Comparison of ENCODE assay signal across 9 cellular contexts in genomic region chr5:122353361-122353760, GRCh38. TPM values are rescaled to one million over a fixed set of nuclear protein-coding genes. Genes with fewer than 3 reads are reported as not detected.
A peak's percentile ranks its signal among the peaks of the same experiment; 100 is the strongest.
DNase-seq lines count a peak whose midpoint lies in the region; TF ChIP-seq lines count a peak whose summit lies in the region.
"Not testable (repeated sequence)": the region's sequence is repeated elsewhere in the genome, so short reads cannot be mapped to it uniquely, and the experiment has no call there.
"Had no signal": no experiment of that assay in that cellular context is flagged by ENCODE, and none has a peak within 500 bp of the region (broad histone marks: within the 10 kb centered on the region; RNA-seq: fewer than 3 reads in every experiment).

No MANE protein-coding gene starts in this region.

- not testable (repeated sequence) for H2BK12ac ChIP-seq in trophoblast cell (ENCODE audit: low read length)

- H4K91ac ChIP-seq in trophoblast cell (ENCODE audit: low read depth, low read length), result not testable (repeated sequence)

- CTCF ChIA-PET in HEK293 (lab: Yijun Ruan, JAX), result interaction anchor here (0.7 kb wide), 1 partner anchor 1357 kb away, joined by 3 read pairs; no protein-coding TSS in a partner anchor

- not testable (repeated sequence) for H3K14ac ChIP-seq in trophoblast cell (ENCODE audit: low read length)

- H3K36me3 ChIP-seq in HEK293 (ENCODE audit: control insufficient read depth in 2 of 2, insufficient read depth in 1 of 2, low read length in 2 of 2); trophoblast cell (ENCODE audit: control insufficient read depth in 1 of 2, insufficient read depth in 2 of 2, low read length in 2 of 2): not testable (repeated sequence)

- H2BK5ac ChIP-seq in trophoblast cell (ENCODE audit: low read depth, low read length, poor library complexity), result not testable (repeated sequence)

- not testable (repeated sequence) for H4K8ac ChIP-seq in trophoblast cell (ENCODE audit: low read depth, low read length)

- H3K23ac ChIP-seq in trophoblast cell (ENCODE audit: low read length), result not testable (repeated sequence)

- H3K79me1 ChIP-seq in trophoblast cell (ENCODE audit: low read length), result not testable (repeated sequence)

- WGBS in trophoblast cell (ENCODE audit: extremely low coverage, insufficient coverage, insufficient read length), result no CpG with 5 or more reads among the region's 3 CpGs

- POLR2A ChIA-PET in HEK293 (lab: Yijun Ruan, JAX), result not testable (repeated sequence)

- not testable (repeated sequence) for H2AFZ ChIP-seq in trophoblast cell (ENCODE audit: insufficient read depth, low read length, poor library complexity)

- H3K4me3 Mint-ChIP-seq in brain, result peak overlapping the region in 4 of 5 experiments; percentile 4 to 73 (median 34)
- not testable (repeated sequence) for H3K4me3 Mint-ChIP-seq in nephron

- not testable (repeated sequence) for H4K12ac ChIP-seq in trophoblast cell (ENCODE audit: low read depth, low read length)

- H3K36me3 Mint-ChIP-seq in brain (peaks cover 18% of the 10 kb centered on the region), nephron (ENCODE audit: low read depth) (peaks cover 13% of the 10 kb centered on the region)

- H3K27me3 Mint-ChIP-seq in brain; nephron (ENCODE audit: low read depth): not testable (repeated sequence)

- H3K4me3 ChIP-seq in HEK293 (ENCODE audit: low read depth, low read length); trophoblast cell (ENCODE audit: low read depth, low read length): not testable (repeated sequence)

- H3K4me1 Mint-ChIP-seq in brain (peaks cover 78% of the 10 kb centered on the region), nephron (peaks cover 68% of the 10 kb centered on the region)

- H3K79me2 ChIP-seq in trophoblast cell (ENCODE audit: control insufficient read depth, insufficient read depth, low read length, poor library complexity), result not testable (repeated sequence)

- peak in 34 of 42 donors; percentile 2 to 77 (median 32) for DNase-seq in head of caudate nucleus
- not testable (repeated sequence) for DNase-seq in trophoblast cell

- intact Hi-C loops in head of caudate nucleus (cut with DNase I), result not testable (repeated sequence)

- TF ChIP-seq CTCF in HEK293 (tag by site-specific recombination; IDR thresholded peaks at IDR 0.05); brain (conservative IDR thresholded peaks at IDR 0.05); nephron (IDR thresholded peaks at IDR 0.05; ENCODE audit: unreplicated experiment in 3 of 3): not testable (repeated sequence)

- H2BK120ac ChIP-seq in trophoblast cell (ENCODE audit: insufficient read depth, low read length, poor library complexity), result peak overlapping the region; percentile 62

- not testable (repeated sequence) for H2AK5ac ChIP-seq in trophoblast cell (ENCODE audit: low read length)

- H3K27ac Mint-ChIP-seq in brain (peak overlapping the region in 4 of 5 experiments; percentile 50 to 92 (median 78)), nephron (peak overlapping the region; percentile 63 to 75 (median 64))

- not testable (repeated sequence) for H3K27me3 ChIP-seq in trophoblast cell (ENCODE audit: insufficient read depth, low read length)

- not testable (repeated sequence) for H3K9me3 Mint-ChIP-seq in brain, nephron

- H3K9ac ChIP-seq in trophoblast cell (ENCODE audit: low read length), result not testable (repeated sequence)

- H3K27ac ChIP-seq in HEK293 (ENCODE audit: extremely low read depth, low read depth, low read length); trophoblast cell (ENCODE audit: low read depth, low read length): not testable (repeated sequence)

- not testable (repeated sequence) for H3K4me2 ChIP-seq in trophoblast cell (ENCODE audit: low read length)

- not testable (repeated sequence) for H3K4ac ChIP-seq in trophoblast cell (ENCODE audit: low read depth, low read length)

- H3K4me1 ChIP-seq in HEK293 (ENCODE audit: control insufficient read depth, insufficient read depth, low read length), result peaks cover 19% of the 10 kb centered on the region
- H3K4me1 ChIP-seq in trophoblast cell (ENCODE audit: control insufficient read depth in 1 of 2, insufficient read depth in 2 of 2, low read length in 2 of 2), result not testable (repeated sequence)

- H3K9me3 ChIP-seq in HEK293 (ENCODE audit: control insufficient read depth, insufficient read depth, low read depth, low read length); trophoblast cell (ENCODE audit: insufficient read depth, low read depth, low read length): not testable (repeated sequence)

- H3K18ac ChIP-seq in trophoblast cell (ENCODE audit: low read length), result not testable (repeated sequence)

TF ChIP-seq in HEK293, 187 proteins besides CTCF, POLR2A, EP300 and RAD21:
- peak; percentile 86 for TF ChIP-seq PRDM10 (tag by site-specific recombination; IDR thresholded peaks at IDR 0.05)

RNA-seq across cellular contexts. Expression of gene SNCAIP, which starts 41.3 kb away (rescaled TPM):
- polyA plus RNA-seq in brain (ENCODE audit: insufficient read depth, low read depth, low replicate concordance), result 42.2 TPM
- 17.6 and 18.4 TPM in 2 replicates for polyA plus RNA-seq in trophoblast cell (2013)
- polyA plus RNA-seq: CD14-positive monocyte; CD4-positive, alpha-beta memory T cell; CD4-positive, CD25-positive, alpha-beta regulatory T cell; CD8-positive, alpha-beta memory T cell had no signal
